Comparison of ENCODE assay signal across 8 cellular contexts in the genomic region with DNA sequence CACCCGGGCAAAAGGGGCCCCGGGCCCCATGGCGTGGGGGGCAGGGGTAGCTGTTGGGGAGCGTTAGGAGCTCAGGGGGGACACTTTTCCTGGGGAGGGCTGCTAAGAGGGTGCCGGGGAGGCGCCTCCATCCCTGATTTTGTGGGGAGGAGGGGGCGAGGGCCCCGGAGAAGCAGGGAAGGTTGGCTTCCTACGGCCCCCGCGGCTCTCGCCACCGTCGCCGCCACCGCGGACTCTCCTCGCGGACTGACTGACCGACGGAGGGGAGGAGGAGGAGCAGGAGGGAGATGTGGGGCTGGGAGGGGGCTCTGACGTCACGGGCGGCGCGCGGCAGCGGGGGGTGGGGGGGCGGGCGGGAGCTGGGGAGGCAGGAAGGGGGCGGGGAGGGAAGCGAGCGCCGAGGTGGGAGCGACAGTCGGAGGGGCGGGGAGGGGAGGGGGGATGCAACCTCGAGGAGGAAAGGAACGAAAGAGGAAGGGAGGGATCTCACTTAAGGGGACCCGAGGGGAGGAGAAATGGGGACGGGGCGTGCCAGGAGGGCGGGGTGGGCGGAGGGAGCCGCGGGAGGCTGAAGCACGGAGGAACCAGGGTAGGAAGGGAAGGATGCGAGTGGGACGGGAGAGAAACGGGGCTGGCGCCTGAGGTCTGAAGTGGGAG. TPM values are rescaled to one million over a fixed set of nuclear protein-coding genes. Genes with fewer than 3 reads are reported as not detected.
DNase-seq lines count a peak whose midpoint lies in the region; ATAC-seq and TF ChIP-seq lines count a peak whose summit lies in the region.

No MANE protein-coding gene starts in this region.

- H3K36me3 ChIP-seq in endocrine pancreas (ENCODE audit: control insufficient read depth, insufficient read depth, low read length) = no peaks in the 10 kb centered on the region

- DNase-seq in GM10266 (ENCODE audit: extremely low spot score) = peak; percentile 77
- DNase-seq in NCI-H748 treated with DMSO at 0.1 percent for 48 hours (lab: John Stamatoyannopoulos, UW) = peak; percentile 80
- peak; percentile 58 for DNase-seq in activated CD8-positive, alpha-beta memory T cell treated with anti-CD3 and anti-CD28 coated beads, Interleukin-2, amount 50 U/mL, for 4 hours
- peak; percentile 58 to 75 for DNase-seq in lung microvascular endothelial cell (ENCODE audit: low read depth in 2 of 2)
- DNase-seq in stimulated activated CD8-positive, alpha-beta memory T cell treated with anti-CD3 and anti-CD28 coated beads, Interleukin-12 subunit alpha, Interleukin-12 subunit beta, amount 100 ng/mL, for 24 hours (ENCODE audit: extremely low read depth) = peak; percentile 21

- TF ChIP-seq CTCF in GM10266 (IDR thresholded peaks at IDR 0.05; ENCODE audit: control insufficient read depth, insufficient read depth, low read depth, missing control alignments) = no peak

- ATAC-seq in HG03280 (IDR thresholded peaks at IDR 0.05; ENCODE audit: unreplicated experiment) (no peak), HG02870 (IDR thresholded peaks at IDR 0.05; ENCODE audit: unreplicated experiment) (no peak)

- H3K4me3 ChIP-seq in endocrine pancreas (ENCODE audit: control insufficient read depth, insufficient read depth, low read length) = peak overlapping the region; percentile 41

- no peaks in the 10 kb centered on the region for H3K9me3 ChIP-seq in endocrine pancreas (ENCODE audit: control insufficient read depth, low read length)

- H3K9ac ChIP-seq in endocrine pancreas (ENCODE audit: control insufficient read depth, insufficient read depth, low read length) = peak overlapping the region; percentile 52

- H3K4me1 ChIP-seq in endocrine pancreas (ENCODE audit: control insufficient read depth, insufficient read depth, low read length) = no peaks in the 10 kb centered on the region

- H3K27me3 ChIP-seq in endocrine pancreas (ENCODE audit: control insufficient read depth, insufficient read depth, low read length) = no peaks in the 10 kb centered on the region

RNA-seq across cellular contexts. Expression of gene GABBR1, which starts 5.1 kb away (rescaled TPM):
- 1.7 and 4.0 TPM in 2 replicates for total RNA-seq in lung microvascular endothelial cell

RNA-seq across cellular contexts. Expression of gene MOG, which starts 29.0 kb away (rescaled TPM):
- not detected in 2 replicates for total RNA-seq in lung microvascular endothelial cell

RNA-seq across cellular contexts. Expression of gene OR2H2, which starts 43.0 kb away (rescaled TPM):
- not detected in 2 replicates for total RNA-seq in lung microvascular endothelial cell

RNA-seq across cellular contexts. Expression of gene ZFP57, which starts 53.1 kb away (rescaled TPM):
- 1.4 TPM in 1 of 2 replicates, not detected in the other for total RNA-seq in lung microvascular endothelial cell

Comparison
In these comparisons a context has a peak if more than half of its experiments do, and no peak if none do; other contexts are left out.
1. DNase-seq: peak in every context shown above with its lines; median percentile 80 in NCI-H748 treated with DMSO at 0.1 percent for 48 hours; 77 in GM10266; 66 in lung microvascular endothelial cell; 58 in activated CD8-positive, alpha-beta memory T cell treated with anti-CD3 and anti-CD28 coated beads, Interleukin-2, amount 50 U/mL, for 4 hours; 21 in stimulated activated CD8-positive, alpha-beta memory T cell treated with anti-CD3 and anti-CD28 coated beads, Interleukin-12 subunit alpha, Interleukin-12 subunit beta, amount 100 ng/mL, for 24 hours.